In the genomic region with DNA sequence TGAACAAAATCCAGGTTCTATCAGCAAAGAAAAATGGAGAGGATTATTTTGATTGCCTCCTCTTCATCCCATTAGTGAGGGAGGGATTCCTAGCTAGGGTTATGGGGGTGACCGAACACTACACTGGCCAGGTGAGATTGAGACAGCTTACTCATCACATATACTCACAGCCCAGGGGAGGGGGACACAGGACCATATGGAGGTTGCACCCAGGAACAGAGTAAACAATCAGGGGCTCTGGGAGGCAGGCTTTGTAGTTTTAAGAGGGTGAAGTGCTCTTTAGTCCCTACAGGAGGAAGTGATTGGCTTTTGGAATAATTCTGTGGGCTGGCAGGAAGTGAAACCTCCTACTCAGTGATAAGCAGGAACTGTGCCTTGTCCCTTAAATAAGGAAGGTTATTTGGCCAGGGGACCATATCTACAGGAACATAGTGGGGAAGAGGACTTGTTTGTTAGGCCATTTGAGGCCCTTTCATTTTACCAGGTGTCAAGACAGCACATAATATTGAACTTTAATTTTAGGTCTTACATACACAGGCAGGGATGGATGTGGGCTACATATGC, we compare ENCODE assay signal across 14 cellular contexts. TPM values are rescaled to one million over a fixed set of nuclear protein-coding genes. Genes with fewer than 3 reads are reported as not detected.
DNase-seq lines count a peak whose midpoint lies in the region; ATAC-seq and TF ChIP-seq lines count a peak whose summit lies in the region.
"Had no signal": no experiment of that assay in that cellular context is flagged by ENCODE, and none has a peak within 500 bp of the region (broad histone marks: within the 10 kb centered on the region; RNA-seq: fewer than 3 reads in every experiment).

No MANE protein-coding gene starts in this region.

- ATAC-seq in right cardiac atrium (peak; percentile 32 to 37), GM18505 (IDR thresholded peaks at IDR 0.05; ENCODE audit: unreplicated experiment) (no peak), GM21367 (IDR thresholded peaks at IDR 0.05; ENCODE audit: unreplicated experiment) (no peak)

- TF ChIP-seq POLR2A in GM18505 (IDR thresholded peaks at IDR 0.05; ENCODE audit: borderline replicate concordance, extremely low read depth, insufficient read depth, insufficient read length) = no peak

- H3K36me3 ChIP-seq in HEK293 (ENCODE audit: control insufficient read depth in 2 of 2, insufficient read depth in 1 of 2, low read length in 2 of 2) = no peaks in the 10 kb centered on the region

- H3K27ac ChIP-seq in HEK293 (ENCODE audit: extremely low read depth, low read depth, low read length) (no peak overlapping the region), right cardiac atrium (ENCODE audit: low read length) (no peak overlapping the region)
- H3K27ac ChIP-seq: KMS-11 had no signal

- no peak for TF ChIP-seq CTCF in HEK293 (tag by site-specific recombination; IDR thresholded peaks at IDR 0.05)

- POLR2A ChIA-PET in HEK293 (lab: Yijun Ruan, JAX) = no interaction called here

- DNase-seq in Ammon's horn (ENCODE audit: low spot score) (peak; percentile 49), OCI-M1 (lab: John Stamatoyannopoulos, UW) (peak; percentile 46), right cardiac atrium (no peak), NCI-H1436 (lab: John Stamatoyannopoulos, UW) (no peak), HPDE6-E6E7 (ENCODE audit: extremely low spot score) (no peak)
- DNase-seq: activated CD8-positive, alpha-beta memory T cell treated with anti-CD3 and anti-CD28 coated beads for 24 hours; hippocampal formation; NCI-H774; stimulated activated CD4-positive, alpha-beta T cell treated with anti-CD3 and anti-CD28 coated beads, Interleukin-2, amount 100 ng/mL, for 24 hours; stimulated activated naive CD4-positive, alpha-beta T cell had no signal

- H3K9me3 ChIP-seq in HEK293 (ENCODE audit: control insufficient read depth, insufficient read depth, low read depth, low read length) (no peaks in the 10 kb centered on the region), right cardiac atrium (ENCODE audit: control insufficient read depth, low read length) (no peaks in the 10 kb centered on the region)

- peaks cover 14% of the 10 kb centered on the region for H3K4me1 ChIP-seq in HEK293 (ENCODE audit: control insufficient read depth, insufficient read depth, low read length)
- no peaks in the 10 kb centered on the region for H3K4me1 ChIP-seq in right cardiac atrium (ENCODE audit: control insufficient read depth, insufficient read depth, low read length)

- intact Hi-C loops in right cardiac atrium (cut with DNase I) = no loop called here

- 97% methylated on average over 1 of the region's 1 CpG for WGBS in right cardiac atrium

- H3K27me3 ChIP-seq in right cardiac atrium (ENCODE audit: control insufficient read depth, insufficient read depth) = no peaks in the 10 kb centered on the region

- CTCF ChIA-PET in HEK293 (lab: Yijun Ruan, JAX) = interaction anchor here (1.1 to 1.4 kb wide), 2 partner anchors 11 to 17 kb away, joined by 3 to 4 read pairs; no protein-coding TSS in a partner anchor

- H3K4me3 ChIP-seq in HEK293 (ENCODE audit: low read depth, low read length) (no peak overlapping the region), right cardiac atrium (ENCODE audit: low read length) (no peak overlapping the region)

TF ChIP-seq in HEK293, 187 proteins besides CTCF, POLR2A, EP300 and RAD21:
- TF ChIP-seq ZNF785 (tag by site-specific recombination; IDR thresholded peaks at IDR 0.05) (no peak), YY2 (tag by site-specific recombination; IDR thresholded peaks at IDR 0.05) (no peak), ZNF184 (tag by site-specific recombination; IDR thresholded peaks at IDR 0.05) (no peak), ZFHX2 (tag by site-specific recombination; conservative IDR thresholded peaks at IDR 0.05) (peak; percentile 43; the same call in 1 of the 2 replicates), ZSCAN5A (tag by site-specific recombination; IDR thresholded peaks at IDR 0.05) (no peak), ZNF112 (tag by site-specific recombination; IDR thresholded peaks at IDR 0.05) (no peak), ZNF837 (tag by site-specific recombination; IDR thresholded peaks at IDR 0.05) (no peak)

RNA-seq across cellular contexts. Expression of gene KCTD6, which starts 17.5 kb away (rescaled TPM):
- 10 to 100 TPM in 1 of 4 donors, 1 to 10 TPM in 3; 8.0 to 10.3 (median 8.3) TPM for total RNA-seq in right cardiac atrium
- polyA plus RNA-seq in right cardiac atrium = 9.7 TPM

RNA-seq across cellular contexts. Expression of gene PDHB, which starts 40.8 kb away (rescaled TPM):
- 100 to 1,000 TPM; 115 to 148 (median 134) TPM for total RNA-seq in right cardiac atrium
- polyA plus RNA-seq in right cardiac atrium = 242 TPM

Comparison
In these comparisons a context has a peak if more than half of its experiments do, and no peak if none do; other contexts are left out.
1. DNase-seq: peak in Ammon's horn (single experiment) and OCI-M1 (single experiment); none in right cardiac atrium (0 of 3), NCI-H1436 (single experiment) and HPDE6-E6E7 (single experiment).
2. ATAC-seq: peak in right cardiac atrium (2 of 2); none in GM18505 (single experiment) and GM21367 (single experiment).